Comparison of ENCODE assay signal across 23 cellular contexts in genomic region chr16:28156031-28156680, GRCh38. TPM values are rescaled to one million over a fixed set of nuclear protein-coding genes. Genes with fewer than 3 reads are reported as not detected.
DNase-seq lines count a peak whose midpoint lies in the region; ATAC-seq, FAIRE-seq and TF ChIP-seq lines count a peak whose summit lies in the region.
"Had no signal": no experiment of that assay in that cellular context is flagged by ENCODE, and none has a peak within 500 bp of the region (broad histone marks: within the 10 kb centered on the region; RNA-seq: fewer than 3 reads in every experiment).

No MANE protein-coding gene starts in this region.

- peak; percentile 19 for FAIRE-seq in G401.6 (lab: Jason Lieb, UNC)
- FAIRE-seq: GM12878 had no signal

- no peaks in the 10 kb centered on the region for H3K27me3 Mint-ChIP-seq in activated naive CD4-positive, alpha-beta T cell treated with anti-CD3 and anti-CD28 coated beads for 36 hours (ENCODE audit: low read depth)
- no peaks in the 10 kb centered on the region for H3K27me3 Mint-ChIP-seq in central memory CD8-positive, alpha-beta T cell
- H3K27me3 Mint-ChIP-seq: type B pancreatic cell had no signal

- intact Hi-C loops in activated naive CD4-positive, alpha-beta T cell treated with anti-CD3 and anti-CD28 coated beads for 36 hours (cut with micrococcal nuclease): no loop called here

- peaks cover 74 to 96% of the 10 kb centered on the region in 2 experiments for H3K4me1 ChIP-seq in neutrophil (ENCODE audit: control insufficient read depth in 1 of 2, insufficient read depth in 1 of 2, low read depth in 1 of 2, low read length in 1 of 2)

- H3K36me3 Mint-ChIP-seq in activated naive CD4-positive, alpha-beta T cell treated with anti-CD3 and anti-CD28 coated beads for 36 hours (ENCODE audit: low read depth): peaks cover 42% of the 10 kb centered on the region
- H3K36me3 Mint-ChIP-seq in central memory CD8-positive, alpha-beta T cell (ENCODE audit: insufficient read depth): peaks cover 47% of the 10 kb centered on the region

- H3K36me3 ChIP-seq in neutrophil: peaks cover 82% of the 10 kb centered on the region

- peak overlapping the region; percentile 100 for H3K27ac ChIP-seq in neutrophil
- H3K27ac ChIP-seq: coronary artery, Peyer's patch, VCaP had no signal

- H3K4me3 ChIP-seq in neutrophil (ENCODE audit: low read depth in 1 of 2, low read length in 1 of 2): no peak overlapping the region
- H3K4me3 ChIP-seq: coronary artery, GM12878, Peyer's patch had no signal

- H3K9me3 ChIP-seq in neutrophil: no peaks in the 10 kb centered on the region
- H3K9me3 ChIP-seq: Peyer's patch had no signal

- no peak for DNase-seq in activated naive CD4-positive, alpha-beta T cell treated with anti-CD3 and anti-CD28 coated beads for 36 hours
- DNase-seq in activated naive CD4-positive, alpha-beta T cell treated with Interleukin-2 at 50 U/mL for 16 hours: no peak
- DNase-seq in central memory CD8-positive, alpha-beta T cell (ENCODE audit: low spot score in 2 of 2): no peak
- no peak for DNase-seq in stimulated activated CD4-positive, alpha-beta T cell treated with anti-CD3 and anti-CD28 coated beads, Interleukin-2, amount 100 ng/mL, for 48 hours
- DNase-seq in hippocampal formation (lab: John Stamatoyannopoulos, UW): no peak
- DNase-seq: activated CD4-positive, alpha-beta T cell treated with anti-CD3 and anti-CD28 coated beads for 48 hours; activated CD8-positive, alpha-beta memory T cell treated with anti-CD3 and anti-CD28 coated beads, Interleukin-2, amount 50 U/mL, for 4 hours; islet precursor cell; MV-4-11; NCI-H1436 treated with DMSO at 0.1 percent for 48 hours; NCI-H2107; NCI-H345; Peyer's patch; stimulated activated CD4-positive, alpha-beta T cell treated with anti-CD3 and anti-CD28 coated beads, Interleukin-4, amount 100 ng/mL, for 24 hours; substantia nigra; T-helper 9 cell had no signal

- peak overlapping the region; percentile 56 for H3K27ac Mint-ChIP-seq in activated naive CD4-positive, alpha-beta T cell treated with anti-CD3 and anti-CD28 coated beads for 36 hours
- H3K27ac Mint-ChIP-seq in central memory CD8-positive, alpha-beta T cell (ENCODE audit: low read depth): peak overlapping the region; percentile 20

- ATAC-seq in central memory CD8-positive, alpha-beta T cell (replicated peaks; ENCODE audit: extremely low read depth, poor library complexity, severe bottlenecking): no peak
- ATAC-seq in GM18519 (IDR thresholded peaks at IDR 0.05; ENCODE audit: low FRiP score, unreplicated experiment): no peak
- ATAC-seq: GM12878 had no signal

- no peaks in the 10 kb centered on the region for H3K27me3 ChIP-seq in neutrophil
- H3K27me3 ChIP-seq: Peyer's patch had no signal

- CTCF ChIA-PET in activated naive CD4-positive, alpha-beta T cell treated with anti-CD3 and anti-CD28 coated beads for 36 hours (lab: Charles Lee): interaction anchor here (0.6 to 1.5 kb wide), 2 partner anchors 46 to 92 kb away, joined by 3 read pairs; no protein-coding TSS in a partner anchor

- peaks cover 54% of the 10 kb centered on the region for H3K4me1 Mint-ChIP-seq in activated naive CD4-positive, alpha-beta T cell treated with anti-CD3 and anti-CD28 coated beads for 36 hours (ENCODE audit: low read depth)
- peaks cover 42% of the 10 kb centered on the region for H3K4me1 Mint-ChIP-seq in central memory CD8-positive, alpha-beta T cell

- H3K9me3 Mint-ChIP-seq in activated naive CD4-positive, alpha-beta T cell treated with anti-CD3 and anti-CD28 coated beads for 36 hours: no peaks in the 10 kb centered on the region
- H3K9me3 Mint-ChIP-seq in central memory CD8-positive, alpha-beta T cell: no peaks in the 10 kb centered on the region
- H3K9me3 Mint-ChIP-seq: type B pancreatic cell had no signal

- no peak for TF ChIP-seq CTCF in neutrophil (IDR thresholded peaks at IDR 0.05)

- no peak overlapping the region for H3K4me3 Mint-ChIP-seq in activated naive CD4-positive, alpha-beta T cell treated with anti-CD3 and anti-CD28 coated beads for 36 hours
- no peak overlapping the region for H3K4me3 Mint-ChIP-seq in central memory CD8-positive, alpha-beta T cell
- H3K4me3 Mint-ChIP-seq: type B pancreatic cell had no signal

RNA-seq across cellular contexts. Expression of gene XPO6, which starts 55.6 kb away (rescaled TPM):
- 100 to 1,000 TPM; 215 to 229 TPM for total RNA-seq in activated naive CD4-positive, alpha-beta T cell treated with anti-CD3 and anti-CD28 coated beads for 36 hours
